In the genomic region with DNA sequence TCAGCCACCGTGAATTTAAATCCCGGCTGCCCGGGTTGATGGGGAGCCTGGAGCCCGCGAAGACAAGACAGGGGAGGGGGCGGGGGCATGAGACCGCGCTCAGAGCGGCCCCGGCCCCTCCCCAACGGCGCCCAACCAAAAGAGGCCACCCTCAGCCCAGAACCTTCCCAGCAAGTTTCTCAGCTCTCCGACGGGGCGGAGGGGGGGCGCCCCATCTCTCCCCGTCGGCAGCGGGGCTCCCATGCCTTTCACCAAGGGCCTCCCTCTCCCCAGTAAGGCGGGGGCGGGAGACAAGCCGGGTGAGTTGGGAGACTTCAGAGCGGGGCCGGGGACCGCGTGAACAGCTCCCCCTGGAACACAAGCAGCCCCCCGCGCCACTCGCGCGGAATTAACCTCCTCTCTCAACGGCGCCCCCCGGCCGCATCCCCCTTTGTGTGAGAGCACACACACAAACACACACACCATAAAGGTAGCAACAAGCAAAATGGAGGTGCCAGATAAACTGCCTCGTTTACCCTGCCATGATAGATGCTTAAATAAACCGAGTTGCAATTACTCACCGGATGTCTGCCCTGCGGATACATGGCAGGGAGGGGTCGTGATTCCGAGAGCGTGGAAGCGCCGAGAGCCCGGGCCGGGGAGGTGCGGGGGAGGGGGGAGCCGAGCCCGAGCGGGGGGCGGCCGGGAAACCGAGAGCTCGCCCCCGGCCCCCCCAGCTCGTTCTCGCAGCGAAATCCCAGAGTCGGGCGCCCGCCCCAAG, we compare ENCODE assay signal across 8 cellular contexts. TPM values are rescaled to one million over a fixed set of nuclear protein-coding genes. Genes with fewer than 3 reads are reported as not detected.
DNase-seq lines count a peak whose midpoint lies in the region; ATAC-seq lines count a peak whose summit lies in the region.

No MANE protein-coding gene starts in this region.

- H3K27ac ChIP-seq in ectodermal cell (ENCODE audit: insufficient read depth, low read depth, low read length, poor library complexity, severe bottlenecking) = peak overlapping the region; percentile 92
- H3K27ac ChIP-seq in muscle layer of colon (ENCODE audit: low read depth, low read length) = peak overlapping the region; percentile 97

- H3K27me3 Mint-ChIP-seq in stimulated activated naive CD8-positive, alpha-beta T cell treated with anti-CD3 and anti-CD28 coated beads, Interleukin-15, amount 100 ng/mL, for 72 hours = peaks cover 9% of the 10 kb centered on the region

- peaks cover 41% of the 10 kb centered on the region for H3K4me1 ChIP-seq in ectodermal cell (ENCODE audit: control insufficient read depth, insufficient read depth, low read length)
- H3K4me1 ChIP-seq in muscle layer of colon (ENCODE audit: insufficient read depth, low read length) = peaks cover 59% of the 10 kb centered on the region

- ATAC-seq in stimulated activated naive CD8-positive, alpha-beta T cell treated with anti-CD3 and anti-CD28 coated beads, Interleukin-15, amount 100 ng/mL, for 72 hours = peak; percentile 13
- ATAC-seq in HG02588 (IDR thresholded peaks at IDR 0.05; ENCODE audit: unreplicated experiment) = no peak
- ATAC-seq in left lobe of liver = no peak

- H3K4me3 ChIP-seq in ectodermal cell (ENCODE audit: insufficient read depth, low read depth, low read length) = peak overlapping the region; percentile 90
- peak overlapping the region; percentile 92 to 99 for H3K4me3 ChIP-seq in muscle layer of colon (ENCODE audit: low read depth in 1 of 2, low read length in 2 of 2)

- DNase-seq in EH (ENCODE audit: low read depth) = peak; percentile 58
- peak; percentile 52 to 60 for DNase-seq in Kasumi-1 (lab: John Stamatoyannopoulos, UW)
- peak; percentile 64 for DNase-seq in activated CD4-positive, alpha-beta T cell treated with anti-CD3 and anti-CD28 coated beads for 4 hours
- DNase-seq in stimulated activated naive CD8-positive, alpha-beta T cell treated with anti-CD3 and anti-CD28 coated beads, Interleukin-15, amount 100 ng/mL, for 72 hours = peak; percentile 66 to 75
- DNase-seq in left lobe of liver (ENCODE audit: low spot score) = no peak

- H3K9ac ChIP-seq in muscle layer of colon (ENCODE audit: low read length) = peak overlapping the region; percentile 88

- H3K36me3 ChIP-seq in ectodermal cell (ENCODE audit: control insufficient read depth, insufficient read depth, low read length) = peaks cover 10% of the 10 kb centered on the region
- H3K36me3 ChIP-seq in muscle layer of colon (ENCODE audit: insufficient read depth, low read length) = peaks cover 13% of the 10 kb centered on the region

- H3K9me3 ChIP-seq in ectodermal cell (ENCODE audit: control insufficient read depth, low read length) (no peaks in the 10 kb centered on the region), muscle layer of colon (ENCODE audit: low read length) (no peaks in the 10 kb centered on the region)

- 0% methylated on average over 61 of the region's 61 CpGs for WGBS in ectodermal cell, 2 experiments

- peaks cover 61% of the 10 kb centered on the region for H3K4me1 Mint-ChIP-seq in stimulated activated naive CD8-positive, alpha-beta T cell treated with anti-CD3 and anti-CD28 coated beads, Interleukin-15, amount 100 ng/mL, for 72 hours

- peak overlapping the region; percentile 95 to 97 for H3K27ac Mint-ChIP-seq in stimulated activated naive CD8-positive, alpha-beta T cell treated with anti-CD3 and anti-CD28 coated beads, Interleukin-15, amount 100 ng/mL, for 72 hours

- peak overlapping the region; percentile 84 to 97 for H3K4me3 Mint-ChIP-seq in stimulated activated naive CD8-positive, alpha-beta T cell treated with anti-CD3 and anti-CD28 coated beads, Interleukin-15, amount 100 ng/mL, for 72 hours

- no peaks in the 10 kb centered on the region for H3K9me3 Mint-ChIP-seq in stimulated activated naive CD8-positive, alpha-beta T cell treated with anti-CD3 and anti-CD28 coated beads, Interleukin-15, amount 100 ng/mL, for 72 hours

- no peaks in the 10 kb centered on the region for H3K27me3 ChIP-seq in ectodermal cell (ENCODE audit: control insufficient read depth, insufficient read depth, low read length, poor library complexity, severe bottlenecking)
- H3K27me3 ChIP-seq in muscle layer of colon (ENCODE audit: control insufficient read depth in 1 of 2, insufficient read depth in 2 of 2, low read length in 2 of 2) = no peaks in the 10 kb centered on the region

RNA-seq across cellular contexts. Expression of a gene that starts 1.3 kb away (rescaled TPM):
- polyA plus RNA-seq in ectodermal cell (2013, experiment 1 of 4) = 100.0 TPM
- polyA plus RNA-seq in ectodermal cell (2013, experiment 2 of 4) = 112 TPM
- polyA plus RNA-seq in ectodermal cell (2013, experiment 3 of 4) = 80.2 TPM
- 77.9 TPM for polyA plus RNA-seq in ectodermal cell (2013, experiment 4 of 4)
- 7.0 TPM for total RNA-seq in left lobe of liver
